In the genomic region with DNA sequence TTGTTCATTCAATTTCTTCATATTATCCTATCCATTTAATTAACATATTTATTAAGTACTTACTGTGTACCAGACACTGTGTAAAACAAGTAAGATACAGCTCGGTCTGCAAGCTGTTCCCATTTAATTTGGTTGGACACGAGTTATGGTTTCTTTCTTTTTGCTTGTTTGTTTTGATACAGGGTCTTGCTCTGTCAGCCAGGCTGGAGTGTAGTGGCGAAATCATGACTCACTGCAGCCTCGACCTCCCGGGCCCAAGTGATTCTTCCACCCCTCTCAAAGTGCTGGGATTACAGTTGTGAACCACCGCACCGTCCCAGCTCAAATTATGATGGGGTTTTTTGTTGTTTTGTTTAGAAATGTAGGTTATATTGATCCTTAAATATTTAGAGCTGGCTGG, we compare ENCODE assay signal across 13 cellular contexts. TPM values are rescaled to one million over a fixed set of nuclear protein-coding genes. Genes with fewer than 3 reads are reported as not detected.
A peak's percentile ranks its signal among the peaks of the same experiment; 100 is the strongest.
DNase-seq lines count a peak whose midpoint lies in the region; ATAC-seq, FAIRE-seq and TF ChIP-seq lines count a peak whose summit lies in the region.
"Had no signal": no experiment of that assay in that cellular context is flagged by ENCODE, and none has a peak within 500 bp of the region (broad histone marks: within the 10 kb centered on the region; RNA-seq: fewer than 3 reads in every experiment).

No MANE protein-coding gene starts in this region.

- WGBS in stomach, 5 donors, result 42 to 66% (median 57%) methylated on average over 7 of the region's 7 CpGs

- DNase-seq in H54 (ENCODE audit: insufficient read length, low spot score) (no peak), ascending aorta (ENCODE audit: low spot score in 2 of 2) (peak in 1 of 2 donors; percentile 74), left cardiac atrium (peak; percentile 42), stomach (no peak), cerebellar cortex (ENCODE audit: low spot score) (no peak), NCI-H1436 treated with DMSO at 0.1 percent for 48 hours (lab: John Stamatoyannopoulos, UW) (no peak), activated T-cell treated with anti-CD3 and anti-CD28 coated beads for 4 hours (no peak)
- DNase-seq in activated T-cell treated with anti-CD3 and anti-CD28 coated beads, Interleukin-2, amount 50 U/mL, for 1 hour, result no peak
- DNase-seq: DND-41; NCI-H526; stimulated activated CD8-positive, alpha-beta memory T cell treated with anti-CD3 and anti-CD28 coated beads, Interleukin-4, amount 100 ng/mL, for 48 hours had no signal

- no peak for TF ChIP-seq EP300 in stomach (IDR thresholded peaks at IDR 0.05)

- peaks cover 4 to 27% of the 10 kb centered on the region in 2 donors for H3K4me1 ChIP-seq in ascending aorta
- peaks cover 10 to 28% (median 17%) of the 10 kb centered on the region in 4 donors for H3K4me1 ChIP-seq in stomach

- TF ChIP-seq POLR2A in H54 (IDR thresholded peaks at IDR 0.05; ENCODE audit: low read depth, low read length) (no peak), stomach (IDR thresholded peaks at IDR 0.05) (no peak)

- H3K4me3 ChIP-seq in ascending aorta, result peak overlapping the region; percentile 33 to 46
- H3K4me3 ChIP-seq in stomach, result no peak overlapping the region

- no peaks in the 10 kb centered on the region for H3K9me3 ChIP-seq in ascending aorta
- H3K9me3 ChIP-seq in stomach, result no peaks in the 10 kb centered on the region

- peak; percentile 75 for FAIRE-seq in H54 (lab: Jason Lieb, UNC)
- FAIRE-seq: colon, keratinocyte had no signal

- H3K27ac ChIP-seq in ascending aorta (peak overlapping the region; percentile 75 to 77), stomach (peak overlapping the region in 3 of 5 donors; percentile 36 to 46 (median 43))

- ATAC-seq in left cardiac atrium, result peak; percentile 38 to 78

- TF ChIP-seq CTCF in ascending aorta (IDR thresholded peaks at IDR 0.05) (no peak), stomach (IDR thresholded peaks at IDR 0.05) (no peak)

- H3K36me3 ChIP-seq in ascending aorta, result peaks cover 0 to 5% of the 10 kb centered on the region in 2 donors
- peaks cover 0 to 7% (median 0%) of the 10 kb centered on the region in 4 donors for H3K36me3 ChIP-seq in stomach

- H3K27me3 ChIP-seq in ascending aorta (no peaks in the 10 kb centered on the region), stomach (no peaks in the 10 kb centered on the region)

- intact Hi-C loops in ascending aorta (cut with DNase I), result no loop called here
- intact Hi-C loops in left cardiac atrium (cut with DNase I), result no loop called here
- intact Hi-C loops in stomach (cut with DNase I; ENCODE audit: low total_unique reads), result no loop called here

RNA-seq across cellular contexts. Expression of a gene that starts 9.0 kb away (rescaled TPM):
- total RNA-seq in ascending aorta (222 TPM), left cardiac atrium (100 to 1,000 TPM in 1 of 2 donors, 10 to 100 TPM in 1; 85.9 to 110 TPM), stomach (100 to 1,000 TPM in 2 of 5 donors, 10 to 100 TPM in 3; 12.2 to 150 (median 74.5) TPM)
- 10 to 100 TPM; 25.2 to 31.7 (median 29.2) TPM for polyA plus RNA-seq in stomach

Comparison
In these comparisons a context has a peak if more than half of its experiments do, and no peak if none do; other contexts are left out.
1. H3K4me3 ChIP-seq: peak in ascending aorta (2 of 2); none in stomach (0 of 4).